15 cellular contexts compared by ENCODE assay signal in the genomic region with DNA sequence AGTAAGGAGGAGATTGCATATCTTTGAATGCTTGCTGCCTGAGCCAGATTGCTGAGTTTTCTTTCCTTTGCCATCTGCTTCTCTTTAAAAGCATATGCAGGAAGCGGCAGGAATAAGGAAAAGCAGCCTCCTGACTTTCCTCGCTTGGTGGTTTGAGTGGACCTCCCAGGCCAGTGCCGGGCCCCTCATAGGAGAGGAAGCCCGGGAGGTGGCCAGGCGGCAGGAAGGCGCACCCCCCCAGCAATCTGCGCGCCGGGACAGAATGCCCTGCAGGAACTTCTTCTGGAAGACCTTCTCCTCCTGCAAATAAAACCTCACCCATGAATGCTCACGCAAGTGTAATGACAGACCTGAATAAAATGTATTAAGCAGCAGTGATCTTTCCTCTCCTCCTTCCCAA. TPM values are rescaled to one million over a fixed set of nuclear protein-coding genes. Genes with fewer than 3 reads are reported as not detected.
DNase-seq lines count a peak whose midpoint lies in the region; ATAC-seq and TF ChIP-seq lines count a peak whose summit lies in the region.
"Had no signal": no experiment of that assay in that cellular context is flagged by ENCODE, and none has a peak within 500 bp of the region (broad histone marks: within the 10 kb centered on the region; RNA-seq: fewer than 3 reads in every experiment).

No MANE protein-coding gene starts in this region.

- H3K9me3 Mint-ChIP-seq in mesothelial cell of epicardium (no peaks in the 10 kb centered on the region), natural killer cell (no peaks in the 10 kb centered on the region)

- ATAC-seq in Panc1 (no peak), natural killer cell (no peak)
- ATAC-seq: esophagus mucosa; stimulated activated naive CD8-positive, alpha-beta T cell treated with anti-CD3 and anti-CD28 coated beads, Interleukin-15, Interleukin-2, amounts not matched to agents 100 U/mL and 50 U/mL, for 24 hours had no signal

- intact Hi-C loops in Panc1 (cut with micrococcal nuclease; ENCODE audit: unreplicated experiment), result no loop called here
- intact Hi-C loops in natural killer cell (cut with micrococcal nuclease), result no loop called here
- intact Hi-C loops in ovary (cut with DNase I), result no loop called here

- H3K4me3 Mint-ChIP-seq in mesothelial cell of epicardium (peak overlapping the region; percentile 42), natural killer cell (no peak overlapping the region)

- H3K4me3 ChIP-seq in Panc1 (ENCODE audit: low read depth in 2 of 2, low read length in 2 of 2), result no peak overlapping the region
- no peak overlapping the region for H3K4me3 ChIP-seq in ovary

- TF ChIP-seq POLR2A in ovary (IDR thresholded peaks at IDR 0.05), result no peak

- no peak overlapping the region for H3K27ac ChIP-seq in Panc1 (ENCODE audit: low read length)
- no peak overlapping the region for H3K27ac ChIP-seq in ovary
- H3K27ac ChIP-seq: ascending aorta, neutrophil, RWPE1 had no signal

- TF ChIP-seq CTCF in Panc1 (IDR thresholded peaks at IDR 0.05) (no peak), mesothelial cell of epicardium (IDR thresholded peaks at IDR 0.05; ENCODE audit: unreplicated experiment) (no peak), natural killer cell (IDR thresholded peaks at IDR 0.05) (no peak), ovary (IDR thresholded peaks at IDR 0.05) (no peak)

- BruUV-seq in Panc1 (replicated peaks; lab: Mats Ljungman, UMichigan), result TSS peak; percentile 66

- in situ Hi-C loops in Panc1 (cut with HindIII; ENCODE audit: low pct_unique_long_range_greater_than_20kb, low sequenced_read_pairs), result no loop called here

- H3K27ac Mint-ChIP-seq in mesothelial cell of epicardium, result peak overlapping the region; percentile 57
- no peak overlapping the region for H3K27ac Mint-ChIP-seq in natural killer cell

- peaks cover 29% of the 10 kb centered on the region for H3K4me1 Mint-ChIP-seq in mesothelial cell of epicardium
- H3K4me1 Mint-ChIP-seq in natural killer cell, result peaks cover 6 to 7% of the 10 kb centered on the region in 2 donors

- DNase-seq in EH (ENCODE audit: low read depth), result peak; percentile 84
- no peak for DNase-seq in Panc1 (ENCODE audit: low read depth, low spot score)
- peak; percentile 44 for DNase-seq in epidermal melanocyte (ENCODE audit: insufficient read length, low spot score)
- DNase-seq in mesothelial cell of epicardium (ENCODE audit: low spot score in 2 of 2, unreplicated experiment in 2 of 2), result peak in 1 of 2 experiments; percentile 33
- no peak for DNase-seq in activated CD4-positive, CD25-positive, alpha-beta regulatory T cell (lab: John Stamatoyannopoulos, UW)
- no peak for DNase-seq in cerebellar cortex (ENCODE audit: low spot score)
- no peak for DNase-seq in natural killer cell
- DNase-seq in ovary, result no peak
- DNase-seq: COR-L47; stimulated activated CD4-positive, alpha-beta T cell treated with anti-CD3 and anti-CD28 coated beads, Interleukin-2, amount 100 ng/mL, for 48 hours; stimulated activated naive CD8-positive, alpha-beta T cell treated with anti-CD3 and anti-CD28 coated beads, Interleukin-15, Interleukin-2, amounts not matched to agents 100 U/mL and 50 U/mL, for 24 hours had no signal

- no peaks in the 10 kb centered on the region for H3K36me3 ChIP-seq in Panc1 (ENCODE audit: control insufficient read depth, insufficient read depth, low read length)
- H3K36me3 ChIP-seq in ovary, result no peaks in the 10 kb centered on the region
- H3K36me3 ChIP-seq: ascending aorta, neutrophil had no signal

- H3K36me3 Mint-ChIP-seq in mesothelial cell of epicardium, result peaks cover 2% of the 10 kb centered on the region
- H3K36me3 Mint-ChIP-seq in natural killer cell, result no peaks in the 10 kb centered on the region

- POLR2A ChIA-PET in Panc1 (lab: Charles Lee), result interaction anchor here (0.6 kb wide), 1 partner anchor 14 kb away, joined by 4 read pairs; no protein-coding TSS in a partner anchor

- H3K4me1 ChIP-seq in Panc1 (ENCODE audit: control insufficient read depth, insufficient read depth, low read length) (no peaks in the 10 kb centered on the region), ovary (ENCODE audit: insufficient read depth) (no peaks in the 10 kb centered on the region)

- H3K27me3 ChIP-seq in Panc1 (ENCODE audit: control insufficient read depth, insufficient read depth, low read length), result no peaks in the 10 kb centered on the region
- no peaks in the 10 kb centered on the region for H3K27me3 ChIP-seq in ovary
- H3K27me3 ChIP-seq: ascending aorta had no signal

- H3K27me3 Mint-ChIP-seq in mesothelial cell of epicardium (ENCODE audit: low read depth) (no peaks in the 10 kb centered on the region), natural killer cell (ENCODE audit: low read depth in 2 of 2) (peaks cover 5 to 20% of the 10 kb centered on the region in 2 donors)

- H3K9me3 ChIP-seq in Panc1 (ENCODE audit: control insufficient read depth, insufficient read depth, low read depth, low read length), result no peaks in the 10 kb centered on the region
- no peaks in the 10 kb centered on the region for H3K9me3 ChIP-seq in ovary
- H3K9me3 ChIP-seq: ascending aorta, neutrophil had no signal

- no peak for TF ChIP-seq EP300 in ovary (IDR thresholded peaks at IDR 0.05)

- WGBS in ovary, 3 donors, result 1 to 3% (median 2%) methylated on average over 10 of the region's 10 CpGs

- CTCF ChIA-PET in Panc1 (lab: Charles Lee), result interaction anchor here (0.5 to 0.6 kb wide), 2 partner anchors 36 to 621 kb away, joined by 4 to 8 read pairs; no protein-coding TSS in a partner anchor

RNA-seq across cellular contexts. Expression of gene CORT, which starts 1.5 kb away (rescaled TPM):
- total RNA-seq in Panc1 (2021; ENCODE audit: unreplicated experiment) (0.41 TPM), mesothelial cell of epicardium (0.70 to 0.89 TPM (median 0.83 TPM) in 3 replicates), natural killer cell (not detected), ovary (under 1 TPM in 4 of 7 donors, not detected in 3; 0.23 to 0.51 (median 0.44) TPM)
- not detected for polyA plus RNA-seq in Panc1 (2012; ENCODE audit: insufficient read length)
- polyA plus RNA-seq in ovary, result under 1 TPM in 1 of 2 donors, not detected in 1; 0.11 TPM
- total RNA-seq: ascending aorta had no signal

RNA-seq across cellular contexts. Expression of gene DFFA, which starts 21.0 kb away (rescaled TPM):
- 68.1 TPM for total RNA-seq in Panc1 (2021; ENCODE audit: unreplicated experiment)
- polyA plus RNA-seq in Panc1 (2012; ENCODE audit: insufficient read length), result 53.3 TPM
- 51.4 to 54.8 TPM (median 53.0 TPM) in 3 replicates for total RNA-seq in mesothelial cell of epicardium
- total RNA-seq in natural killer cell, result 10 to 100 TPM; 17.5 to 21.8 (median 21.5) TPM
- 10 to 100 TPM; 14.8 to 37.4 (median 33.0) TPM for total RNA-seq in ovary
- 10 to 100 TPM; 17.7 to 36.7 TPM for polyA plus RNA-seq in ovary

RNA-seq across cellular contexts. Expression of gene CENPS, which starts 21.1 kb away (rescaled TPM):
- 40.8 TPM for total RNA-seq in Panc1 (2021; ENCODE audit: unreplicated experiment)
- 33.1 TPM for polyA plus RNA-seq in Panc1 (2012; ENCODE audit: insufficient read length)
- 11.8 to 12.4 TPM (median 12.1 TPM) in 3 replicates for total RNA-seq in mesothelial cell of epicardium
- total RNA-seq in natural killer cell, result 1 to 10 TPM; 4.1 to 5.0 (median 4.5) TPM
- 10 to 100 TPM in 3 of 7 donors, 1 to 10 TPM in 4; 1.5 to 13.6 (median 9.8) TPM for total RNA-seq in ovary
- polyA plus RNA-seq in ovary, result 10 to 100 TPM; 10.5 to 12.3 TPM
- total RNA-seq: ascending aorta had no signal

RNA-seq across cellular contexts. Expression of gene PEX14, which starts 23.5 kb away (rescaled TPM):
- total RNA-seq in Panc1 (2021; ENCODE audit: unreplicated experiment) (36.0 TPM), mesothelial cell of epicardium (29.7 to 31.4 TPM (median 30.9 TPM) in 3 replicates), natural killer cell (10 to 100 TPM; 21.4 to 27.3 (median 24.1) TPM), ovary (10 to 100 TPM in 6 of 7 donors, 1 to 10 TPM in 1; 7.5 to 22.9 (median 16.7) TPM)
- 47.5 TPM for polyA plus RNA-seq in Panc1 (2012; ENCODE audit: insufficient read length)
- 10 to 100 TPM in 1 of 2 donors, 1 to 10 TPM in 1; 3.3 to 19.6 TPM for polyA plus RNA-seq in ovary

RNA-seq across cellular contexts. Expression of gene PGD, which starts 52.4 kb away (rescaled TPM):
- total RNA-seq in Panc1 (2021; ENCODE audit: unreplicated experiment), result 158 TPM
- 187 TPM for polyA plus RNA-seq in Panc1 (2012; ENCODE audit: insufficient read length)
- 167 to 169 TPM (median 168 TPM) in 3 replicates for total RNA-seq in mesothelial cell of epicardium
- total RNA-seq in natural killer cell, result 100 to 1,000 TPM in 1 of 3 donors, 10 to 100 TPM in 2; 35.8 to 113 (median 39.8) TPM
- total RNA-seq in ovary, result 10 to 100 TPM; 32.0 to 93.5 (median 52.8) TPM
- polyA plus RNA-seq in ovary, result 100 to 1,000 TPM in 1 of 2 donors, 10 to 100 TPM in 1; 49.9 to 149 TPM

Comparison
In these comparisons a context has a peak if more than half of its experiments do, and no peak if none do; other contexts are left out.
1. DNase-seq: peak in EH (single experiment) and epidermal melanocyte (single experiment); none in Panc1 (single experiment), activated CD4-positive, CD25-positive, alpha-beta regulatory T cell (0 of 4), cerebellar cortex (single experiment), natural killer cell (single experiment) and ovary (0 of 5).